8 cellular contexts compared by ENCODE assay signal in genomic region chr1:226406401-226406881, GRCh38. TPM values are rescaled to one million over a fixed set of nuclear protein-coding genes. Genes with fewer than 3 reads are reported as not detected.
DNase-seq lines count a peak whose midpoint lies in the region; ATAC-seq and TF ChIP-seq lines count a peak whose summit lies in the region.

No MANE protein-coding gene starts in this region.

- H3K27me3 ChIP-seq in CD4-positive, alpha-beta T cell (ENCODE audit: control insufficient read depth, insufficient read depth, low read length), result no peaks in the 10 kb centered on the region
- H3K27me3 ChIP-seq in fibroblast of lung (ENCODE audit: control insufficient read depth, insufficient read depth, low read length), result no peaks in the 10 kb centered on the region
- no peaks in the 10 kb centered on the region for H3K27me3 ChIP-seq in rectal smooth muscle tissue (ENCODE audit: control insufficient read depth, insufficient read depth, low read length)

- no peaks in the 10 kb centered on the region for H3K9me3 ChIP-seq in CD4-positive, alpha-beta T cell (ENCODE audit: control insufficient read depth, low read length)
- H3K9me3 ChIP-seq in fibroblast of lung (ENCODE audit: control insufficient read depth, insufficient read depth, low read depth, low read length), result no peaks in the 10 kb centered on the region

- no peak for TF ChIP-seq CTCF in CD4-positive, alpha-beta T cell (IDR thresholded peaks at IDR 0.05)
- TF ChIP-seq CTCF in HFFc6 (IDR thresholded peaks at IDR 0.05) (no peak), fibroblast of lung (conservative IDR thresholded peaks at IDR 0.05 in 1 of 2, IDR thresholded peaks at IDR 0.05 in 1 of 2; ENCODE audit: low read depth in 1 of 2, low read length in 2 of 2) (no peak)

- DNase-seq in CD4-positive, alpha-beta T cell, result no peak
- peak; percentile 19 for DNase-seq in HFFc6
- DNase-seq in fibroblast of lung (ENCODE audit: low read depth in 2 of 2), result peak; percentile 21 to 42
- no peak for DNase-seq in middle frontal gyrus (ENCODE audit: extremely low spot score, low spot score)
- no peak for DNase-seq in NCI-H128 (lab: John Stamatoyannopoulos, UW; ENCODE audit: unreplicated experiment)

- H3K36me3 ChIP-seq in fibroblast of lung (ENCODE audit: control insufficient read depth, insufficient read depth, low read length) (no peaks in the 10 kb centered on the region), rectal smooth muscle tissue (ENCODE audit: control insufficient read depth, insufficient read depth, low read length) (no peaks in the 10 kb centered on the region)

- peak overlapping the region; percentile 98 for H3K4me3 Mint-ChIP-seq in CD4-positive, alpha-beta T cell
- H3K4me3 Mint-ChIP-seq in HFFc6, result peak overlapping the region; percentile 99
- peak overlapping the region; percentile 97 for H3K4me3 Mint-ChIP-seq in T-helper 1 cell treated with Interleukin-12 subunit alpha and Interleukin-12 subunit beta and Interleukin-4 antibody, amounts not matched to agents 30 μg/mL and 1 μg/mL, for 36 hours

- peaks cover 2% of the 10 kb centered on the region for H4K20me1 ChIP-seq in fibroblast of lung (ENCODE audit: control insufficient read depth, extremely low read depth, insufficient read depth, low read length)

- peak overlapping the region; percentile 87 for H3K4me2 ChIP-seq in fibroblast of lung (ENCODE audit: extremely low read depth, insufficient read depth, low read length)

- POLR2A ChIA-PET in CD4-positive, alpha-beta T cell (lab: Charles Lee), result interaction anchor here (0.6 to 6.3 kb wide), 13 partner anchors 16 to 657 kb away, joined by 3 to 102 read pairs (median 8); partner anchors contain the start of genes COQ8A, H3-3A, ITPKB and LIN9

- H3K36me3 Mint-ChIP-seq in CD4-positive, alpha-beta T cell (ENCODE audit: low read depth), result peaks cover 50% of the 10 kb centered on the region
- H3K36me3 Mint-ChIP-seq in HFFc6 (ENCODE audit: low read depth), result peaks cover 3% of the 10 kb centered on the region; the same call in 1 of the 2 replicates
- peaks cover 21% of the 10 kb centered on the region for H3K36me3 Mint-ChIP-seq in T-helper 1 cell treated with Interleukin-12 subunit alpha and Interleukin-12 subunit beta and Interleukin-4 antibody, amounts not matched to agents 30 μg/mL and 1 μg/mL, for 36 hours (ENCODE audit: low read depth)

- no peak overlapping the region for H2AFZ ChIP-seq in fibroblast of lung (ENCODE audit: low read length)

- CTCF ChIA-PET in CD4-positive, alpha-beta T cell (lab: Charles Lee), result interaction anchor here (1.2 to 3.1 kb wide), 6 partner anchors 9 to 202 kb away, joined by 5 to 42 read pairs (median 8); no protein-coding TSS in a partner anchor

- H3K27ac ChIP-seq in CD4-positive, alpha-beta T cell (ENCODE audit: low read depth, low read length), result peak overlapping the region; percentile 48
- H3K27ac ChIP-seq in fibroblast of lung (ENCODE audit: insufficient read depth, low read length) (no peak overlapping the region), rectal smooth muscle tissue (ENCODE audit: low read depth, low read length) (peak overlapping the region; percentile 81)

- H3K9me3 Mint-ChIP-seq in CD4-positive, alpha-beta T cell, result no peaks in the 10 kb centered on the region
- no peaks in the 10 kb centered on the region for H3K9me3 Mint-ChIP-seq in HFFc6
- no peaks in the 10 kb centered on the region for H3K9me3 Mint-ChIP-seq in T-helper 1 cell treated with Interleukin-12 subunit alpha and Interleukin-12 subunit beta and Interleukin-4 antibody, amounts not matched to agents 30 μg/mL and 1 μg/mL, for 36 hours

- H3K4me1 Mint-ChIP-seq in CD4-positive, alpha-beta T cell (ENCODE audit: low read depth), result peaks cover 67% of the 10 kb centered on the region
- H3K4me1 Mint-ChIP-seq in HFFc6 (ENCODE audit: low read depth), result peaks cover 41% of the 10 kb centered on the region
- H3K4me1 Mint-ChIP-seq in T-helper 1 cell treated with Interleukin-12 subunit alpha and Interleukin-12 subunit beta and Interleukin-4 antibody, amounts not matched to agents 30 μg/mL and 1 μg/mL, for 36 hours (ENCODE audit: low read depth), result peaks cover 38% of the 10 kb centered on the region

- H3K4me3 ChIP-seq in fibroblast of lung (replicated peaks in 1 of 4; ENCODE audit: control extremely low read depth in 1 of 4, insufficient read depth in 1 of 4, low read depth in 3 of 4, low read length in 4 of 4) (peak overlapping the region; percentile 77 to 81 (median 78)), rectal smooth muscle tissue (ENCODE audit: low read length) (peak overlapping the region; percentile 87)

- H3K79me2 ChIP-seq in fibroblast of lung (ENCODE audit: control insufficient read depth, insufficient read depth, low read length), result peaks cover 49% of the 10 kb centered on the region

- H3K4me1 ChIP-seq in fibroblast of lung (ENCODE audit: control insufficient read depth, extremely low read depth, insufficient read depth, low read length) (peaks cover 14% of the 10 kb centered on the region), rectal smooth muscle tissue (ENCODE audit: control insufficient read depth, insufficient read depth, low read length) (peaks cover 41% of the 10 kb centered on the region)

- H3K9ac ChIP-seq in fibroblast of lung (ENCODE audit: insufficient read depth, low read length) (no peak overlapping the region), rectal smooth muscle tissue (ENCODE audit: low read length) (no peak overlapping the region)

- H3K27ac Mint-ChIP-seq in CD4-positive, alpha-beta T cell, result peak overlapping the region; percentile 94
- peak overlapping the region; percentile 84 for H3K27ac Mint-ChIP-seq in HFFc6
- H3K27ac Mint-ChIP-seq in T-helper 1 cell treated with Interleukin-12 subunit alpha and Interleukin-12 subunit beta and Interleukin-4 antibody, amounts not matched to agents 30 μg/mL and 1 μg/mL, for 36 hours, result peak overlapping the region; percentile 97

- intact Hi-C loops in CD4-positive, alpha-beta T cell (cut with DNase I, micrococcal nuclease), result loop anchor here (2.0 to 10.0 kb wide), 5 partner anchors 18 to 404 kb away; partner anchors contain the start of gene LIN9 (in 1 of the 2)

- peak; percentile 15 for ATAC-seq in CD4-positive, alpha-beta T cell (ENCODE audit: poor library complexity)
- no peak for ATAC-seq in HG03135 (IDR thresholded peaks at IDR 0.05; ENCODE audit: unreplicated experiment)

- no peaks in the 10 kb centered on the region for H3K27me3 Mint-ChIP-seq in CD4-positive, alpha-beta T cell
- H3K27me3 Mint-ChIP-seq in HFFc6 (ENCODE audit: insufficient read depth), result peaks cover 6% of the 10 kb centered on the region
- H3K27me3 Mint-ChIP-seq in T-helper 1 cell treated with Interleukin-12 subunit alpha and Interleukin-12 subunit beta and Interleukin-4 antibody, amounts not matched to agents 30 μg/mL and 1 μg/mL, for 36 hours (ENCODE audit: low read depth), result no peaks in the 10 kb centered on the region

RNA-seq across cellular contexts. Expression of gene PARP1, which starts 1.5 kb away (rescaled TPM):
- total RNA-seq in CD4-positive, alpha-beta T cell, result 10 to 100 TPM; 59.3 to 63.6 TPM
- 10 to 100 TPM; 62.5 to 95.6 (median 91.9) TPM for total RNA-seq in HFFc6 (2021; fragmentation: NEBNext Ultra II Directional; extraction: Animal tissue kit (Norgen Biotek cat#: 25700))
- 63.4 and 78.4 TPM in 2 replicates for total RNA-seq in fibroblast of lung
- polyA plus RNA-seq in fibroblast of lung, result 61.7 and 113 TPM in 2 replicates
- polyA plus RNA-seq in fibroblast of lung (2012), result 49.4 and 94.4 TPM in 2 replicates
- 88.9 and 150 TPM in 2 replicates for polyA minus RNA-seq in fibroblast of lung (ENCODE audit: low replicate concordance)

Comparison
In these comparisons a context has a peak if more than half of its experiments do, and no peak if none do; other contexts are left out.
1. DNase-seq: peak in HFFc6 (single experiment) and fibroblast of lung (2 of 2); none in CD4-positive, alpha-beta T cell (0 of 10), middle frontal gyrus (single experiment) and NCI-H128 (single experiment).
2. Peak in every context shown above with its lines, with median percentiles within 50 percentile points of each other: H3K27ac Mint-ChIP-seq and H3K4me3 Mint-ChIP-seq.